25 cellular contexts compared by ENCODE assay signal in genomic region chr3:38835939-38836338, GRCh38. TPM values are rescaled to one million over a fixed set of nuclear protein-coding genes. Genes with fewer than 3 reads are reported as not detected.
"Had no signal": no experiment of that assay in that cellular context is flagged by ENCODE, and none has a peak within 500 bp of the region (broad histone marks: within the 10 kb centered on the region; RNA-seq: fewer than 3 reads in every experiment).

No MANE protein-coding gene starts in this region.

- H3K4me3 ChIP-seq: colonic mucosa, gastrocnemius medialis, heart right ventricle, prostate gland, right atrium auricular region, stomach, testis had no signal

- H3K27ac ChIP-seq: colonic mucosa, gastrocnemius medialis, heart right ventricle, prostate gland, right atrium auricular region, stomach, testis had no signal

- H3K36me3 ChIP-seq: colonic mucosa, gastrocnemius medialis, heart right ventricle, prostate gland, right atrium auricular region, stomach had no signal

- H3K9me3 Mint-ChIP-seq: activated CD4-positive, alpha-beta memory T cell treated with anti-CD3 and anti-CD28 coated beads for 36 hours; activated naive CD4-positive, alpha-beta T cell treated with anti-CD3 and anti-CD28 coated beads for 36 hours; central memory CD8-positive, alpha-beta T cell; endodermal cell; memory B cell; naive thymus-derived CD8-positive, alpha-beta T cell; T-helper 2 cell treated with Interferon-gamma antibody and Interleukin-4, amounts not matched to agents 5 μg/mL and 100 μg/mL, for 36 hours; type B pancreatic cell had no signal

- H3K9me3 ChIP-seq: colonic mucosa, gastrocnemius medialis, heart right ventricle, prostate gland, right atrium auricular region, stomach, testis had no signal

- FAIRE-seq: TTC549 had no signal

- H3K4me1 ChIP-seq: colonic mucosa, prostate gland, testis had no signal

- ATAC-seq: activated CD4-positive, alpha-beta T cell treated with anti-CD3 and anti-CD28 coated beads for 36 hours; gastrocnemius medialis; heart right ventricle; left ventricle myocardium superior; naive thymus-derived CD8-positive, alpha-beta T cell had no signal

- H3K27me3 ChIP-seq: colonic mucosa, gastrocnemius medialis, heart right ventricle, right atrium auricular region, stomach, testis had no signal

- H3K27ac Mint-ChIP-seq: activated CD4-positive, alpha-beta memory T cell treated with anti-CD3 and anti-CD28 coated beads for 36 hours; activated CD4-positive, alpha-beta T cell treated with anti-CD3 and anti-CD28 coated beads for 36 hours; activated naive CD4-positive, alpha-beta T cell treated with anti-CD3 and anti-CD28 coated beads for 36 hours; endodermal cell; memory B cell; T-helper 2 cell treated with Interferon-gamma antibody and Interleukin-4, amounts not matched to agents 5 μg/mL and 100 μg/mL, for 36 hours; type B pancreatic cell had no signal

- H3K36me3 Mint-ChIP-seq: activated CD4-positive, alpha-beta memory T cell treated with anti-CD3 and anti-CD28 coated beads for 36 hours; memory B cell; naive thymus-derived CD8-positive, alpha-beta T cell; type B pancreatic cell had no signal

- H3K4me1 Mint-ChIP-seq: memory B cell had no signal

- DNase-seq: activated CD4-positive, alpha-beta memory T cell treated with anti-CD3 and anti-CD28 coated beads for 36 hours; activated CD4-positive, alpha-beta T cell treated with anti-CD3 and anti-CD28 coated beads for 36 hours; activated naive CD4-positive, alpha-beta T cell treated with anti-CD3 and anti-CD28 coated beads for 36 hours; activated T-cell treated with anti-CD3 and anti-CD28 coated beads, Interleukin-2, amount 50 U/mL, for 1 hour; anterior cingulate cortex; colonic mucosa; endodermal cell; erythroblast; gastrocnemius medialis; heart right ventricle; left ventricle myocardium superior; naive thymus-derived CD8-positive, alpha-beta T cell; stimulated activated CD4-positive, alpha-beta T cell treated with anti-CD3 and anti-CD28 coated beads, Interleukin-2, amount 100 ng/mL, for 48 hours; stomach; testis had no signal

- H3K4me3 Mint-ChIP-seq: activated CD4-positive, alpha-beta memory T cell treated with anti-CD3 and anti-CD28 coated beads for 36 hours; activated CD4-positive, alpha-beta T cell treated with anti-CD3 and anti-CD28 coated beads for 36 hours; activated naive CD4-positive, alpha-beta T cell treated with anti-CD3 and anti-CD28 coated beads for 36 hours; central memory CD8-positive, alpha-beta T cell; endodermal cell; memory B cell; naive thymus-derived CD8-positive, alpha-beta T cell; T-helper 2 cell treated with Interferon-gamma antibody and Interleukin-4, amounts not matched to agents 5 μg/mL and 100 μg/mL, for 36 hours; type B pancreatic cell had no signal

- H3K27me3 Mint-ChIP-seq: activated CD4-positive, alpha-beta memory T cell treated with anti-CD3 and anti-CD28 coated beads for 36 hours; naive thymus-derived CD8-positive, alpha-beta T cell had no signal

RNA-seq across cellular contexts. Expression of gene SCN10A, which starts 19.9 kb away (rescaled TPM):
- total RNA-seq: activated CD4-positive, alpha-beta memory T cell treated with anti-CD3 and anti-CD28 coated beads for 36 hours; activated CD4-positive, alpha-beta T cell treated with anti-CD3 and anti-CD28 coated beads for 36 hours; activated naive CD4-positive, alpha-beta T cell treated with anti-CD3 and anti-CD28 coated beads for 36 hours; colonic mucosa; endodermal cell; gastrocnemius medialis; kidney epithelial cell; naive thymus-derived CD8-positive, alpha-beta T cell; osteocyte; prostate gland; skeletal muscle tissue; stomach had no signal
- polyA plus RNA-seq: naive thymus-derived CD8-positive, alpha-beta T cell; stomach had no signal
